1 cellular context compared by ENCODE assay signal in the genomic region with DNA sequence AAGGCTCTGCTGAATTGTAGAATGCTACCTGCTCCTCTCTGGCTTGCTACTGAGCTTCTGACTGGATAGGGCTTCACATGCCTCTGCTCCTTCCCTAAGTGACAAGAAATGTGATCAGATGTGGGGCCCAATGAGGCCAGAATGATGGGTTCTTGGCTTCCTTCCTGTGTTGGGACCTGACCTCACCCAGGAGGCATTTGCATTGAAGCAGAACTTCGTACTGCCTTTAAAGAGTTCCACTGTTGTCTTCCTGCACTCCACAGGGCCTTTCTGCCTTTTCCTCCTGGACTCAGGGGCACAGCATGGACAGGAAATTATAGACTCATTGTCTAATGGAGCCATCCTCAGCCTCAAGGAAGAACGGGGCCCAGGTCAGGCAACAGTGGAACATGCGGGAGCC.
TF ChIP-seq lines count a peak whose summit lies in the region.

No MANE protein-coding gene starts in this region.

TF ChIP-seq in HepG2, 621 proteins besides CTCF, POLR2A, EP300 and RAD21:
- TF ChIP-seq MAFG (CRISPR knock-in tag; IDR thresholded peaks at IDR 0.05) (no peak), GPBP1L1 (CRISPR knock-in tag; IDR thresholded peaks at IDR 0.05) (no peak), MZF1 (CRISPR knock-in tag; IDR thresholded peaks at IDR 0.05; ENCODE audit: borderline replicate concordance) (no peak), ZNF556 (CRISPR knock-in tag; IDR thresholded peaks at IDR 0.05; ENCODE audit: borderline replicate concordance) (no peak), RNF219 (CRISPR knock-in tag; IDR thresholded peaks at IDR 0.05) (no peak), RBFOX2 (IDR thresholded peaks at IDR 0.05; ENCODE audit: low read depth, low read length) (no peak), TBX2 (CRISPR knock-in tag; IDR thresholded peaks at IDR 0.05; ENCODE audit: borderline replicate concordance) (no peak)
- TF ChIP-seq, protein P1, sequence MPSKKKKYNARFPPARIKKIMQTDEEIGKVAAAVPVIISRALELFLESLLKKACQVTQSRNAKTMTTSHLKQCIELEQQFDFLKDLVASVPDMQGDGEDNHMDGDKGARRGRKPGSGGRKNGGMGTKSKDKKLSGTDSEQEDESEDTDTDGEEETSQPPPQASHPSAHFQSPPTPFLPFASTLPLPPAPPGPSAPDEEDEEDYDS (CRISPR knock-in tag; IDR thresholded peaks at IDR 0.05) = no peak
TF ChIP-seq in HepG2: peak in this region for 0.
